ENCODE assay signal across 8 cellular contexts in the genomic region with DNA sequence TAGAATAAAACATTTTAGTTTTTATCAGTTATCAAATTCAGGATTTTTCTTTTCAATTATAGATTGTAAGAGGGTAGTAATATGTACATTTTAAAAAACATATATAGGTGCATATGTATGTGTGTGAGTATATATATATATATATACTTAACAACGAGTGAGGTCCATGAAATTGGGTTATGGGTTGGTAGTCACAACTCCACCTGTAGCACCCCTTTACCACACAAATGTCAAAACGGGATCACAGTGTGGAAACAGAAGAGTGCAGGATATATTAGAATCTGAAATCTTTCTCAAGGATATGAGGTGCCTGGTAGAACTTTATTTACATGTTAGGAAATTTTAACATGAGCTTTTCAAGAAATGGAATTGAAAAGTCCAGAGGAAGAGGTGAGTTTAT. TPM values are rescaled to one million over a fixed set of nuclear protein-coding genes. Genes with fewer than 3 reads are reported as not detected.
A peak's percentile ranks its signal among the peaks of the same experiment; 100 is the strongest.
DNase-seq lines count a peak whose midpoint lies in the region; ATAC-seq, FAIRE-seq and TF ChIP-seq lines count a peak whose summit lies in the region.

No MANE protein-coding gene starts in this region.

- DNase-seq in stimulated activated naive CD8-positive, alpha-beta T cell treated with anti-CD3 and anti-CD28 coated beads, Interleukin-15, Interleukin-2, amounts not matched to agents 100 U/mL and 50 U/mL, for 24 hours, result no peak
- DNase-seq in T-cell, result no peak
- DNase-seq in kidney, result no peak
- DNase-seq in aorta, result no peak
- DNase-seq in MG63, result no peak
- no peak for DNase-seq in Peyer's patch
- DNase-seq in HK-2 (ENCODE audit: unreplicated experiment), result no peak

- peak overlapping the region in 1 of 2 donors; percentile 41 for H3K9ac ChIP-seq in kidney (ENCODE audit: low read length in 2 of 2)

- no peaks in the 10 kb centered on the region for H3K36me3 ChIP-seq in kidney (ENCODE audit: control insufficient read depth in 1 of 2, insufficient read depth in 2 of 2, low read length in 2 of 2)
- no peaks in the 10 kb centered on the region for H3K36me3 ChIP-seq in aorta (ENCODE audit: control insufficient read depth in 1 of 2, insufficient read depth in 2 of 2, low read length in 1 of 2)
- H3K36me3 ChIP-seq in MG63, result no peaks in the 10 kb centered on the region
- H3K36me3 ChIP-seq in Peyer's patch, result no peaks in the 10 kb centered on the region

- TF ChIP-seq CTCF in kidney (IDR thresholded peaks at IDR 0.05; ENCODE audit: borderline replicate concordance, extremely low read depth, insufficient read depth) (no peak), Peyer's patch (IDR thresholded peaks at IDR 0.05) (no peak)

- peak overlapping the region; percentile 33 to 87 for H3K4me3 ChIP-seq in kidney (ENCODE audit: low read length in 2 of 2)
- H3K4me3 ChIP-seq in aorta (ENCODE audit: low read length in 2 of 2), result peak overlapping the region; percentile 29 to 73
- H3K4me3 ChIP-seq in MG63, result no peak overlapping the region
- no peak overlapping the region for H3K4me3 ChIP-seq in Peyer's patch

- FAIRE-seq in kidney (lab: Jason Lieb, UNC), result no peak

- H3K27ac ChIP-seq in kidney (ENCODE audit: low read depth in 2 of 2, low read length in 2 of 2), result no peak overlapping the region
- no peak overlapping the region for H3K27ac ChIP-seq in aorta (ENCODE audit: low read depth in 1 of 2, low read length in 2 of 2)
- H3K27ac ChIP-seq in Peyer's patch, result no peak overlapping the region

- no peaks in the 10 kb centered on the region for H3K27me3 ChIP-seq in aorta (ENCODE audit: control insufficient read depth in 1 of 2, insufficient read depth in 2 of 2, low read length in 1 of 2)
- no peaks in the 10 kb centered on the region for H3K27me3 ChIP-seq in MG63
- no peaks in the 10 kb centered on the region for H3K27me3 ChIP-seq in Peyer's patch

- no peak overlapping the region for H3K27ac Mint-ChIP-seq in stimulated activated naive CD8-positive, alpha-beta T cell treated with anti-CD3 and anti-CD28 coated beads, Interleukin-15, Interleukin-2, amounts not matched to agents 100 ng/mL and 50 ng/mL, for 24 hours
- peak overlapping the region in 1 of 2 donors; percentile 14 for H3K27ac Mint-ChIP-seq in T-cell

- TF ChIP-seq POLR2A in Peyer's patch (IDR thresholded peaks at IDR 0.05), result no peak

- no peak for ATAC-seq in stimulated activated naive CD8-positive, alpha-beta T cell treated with anti-CD3 and anti-CD28 coated beads, Interleukin-15, Interleukin-2, amounts not matched to agents 100 U/mL and 50 U/mL, for 24 hours
- ATAC-seq in T-cell (replicated peaks in 1 of 4), result no peak
- no peak for ATAC-seq in aorta (ENCODE audit: low FRiP score)

- peak overlapping the region; percentile 1 for H3K4me3 Mint-ChIP-seq in stimulated activated naive CD8-positive, alpha-beta T cell treated with anti-CD3 and anti-CD28 coated beads, Interleukin-15, Interleukin-2, amounts not matched to agents 100 ng/mL and 50 ng/mL, for 24 hours
- peak overlapping the region; percentile 47 to 67 (median 50) for H3K4me3 Mint-ChIP-seq in T-cell

- peaks cover 0 to 4% of the 10 kb centered on the region in 2 donors for H3K4me1 ChIP-seq in kidney (ENCODE audit: control insufficient read depth in 1 of 2, insufficient read depth in 1 of 2, low read depth in 1 of 2, low read length in 2 of 2)
- H3K4me1 ChIP-seq in aorta (ENCODE audit: control insufficient read depth in 1 of 2, insufficient read depth in 2 of 2, low read length in 2 of 2), result no peaks in the 10 kb centered on the region
- peaks cover 0 to 31% (median 8%) of the 10 kb centered on the region in 4 donors for H3K4me1 ChIP-seq in Peyer's patch

- H3K36me3 Mint-ChIP-seq in stimulated activated naive CD8-positive, alpha-beta T cell treated with anti-CD3 and anti-CD28 coated beads, Interleukin-15, Interleukin-2, amounts not matched to agents 100 ng/mL and 50 ng/mL, for 24 hours (ENCODE audit: low read depth), result no peaks in the 10 kb centered on the region
- H3K36me3 Mint-ChIP-seq in T-cell, result no peaks in the 10 kb centered on the region

- H3K9me3 ChIP-seq in kidney (ENCODE audit: control insufficient read depth in 1 of 2, low read length in 2 of 2) (no peaks in the 10 kb centered on the region), aorta (ENCODE audit: control insufficient read depth, low read length) (no peaks in the 10 kb centered on the region), MG63 (no peaks in the 10 kb centered on the region), Peyer's patch (no peaks in the 10 kb centered on the region)

- intact Hi-C loops in kidney (cut with DNase I), result no loop called here
- intact Hi-C loops in aorta (cut with DNase I), result loop anchor here in 1 of 2 donors (10.0 kb wide), 1 partner anchor 170 kb away; a partner anchor contains a TSS

- CTCF ChIA-PET in T-cell (lab: Charles Lee), result no interaction called here

- no peaks in the 10 kb centered on the region for H3K27me3 Mint-ChIP-seq in stimulated activated naive CD8-positive, alpha-beta T cell treated with anti-CD3 and anti-CD28 coated beads, Interleukin-15, Interleukin-2, amounts not matched to agents 100 ng/mL and 50 ng/mL, for 24 hours
- H3K27me3 Mint-ChIP-seq in T-cell, result no peaks in the 10 kb centered on the region

- peaks cover 4% of the 10 kb centered on the region for H3K9me3 Mint-ChIP-seq in stimulated activated naive CD8-positive, alpha-beta T cell treated with anti-CD3 and anti-CD28 coated beads, Interleukin-15, Interleukin-2, amounts not matched to agents 100 ng/mL and 50 ng/mL, for 24 hours
- peaks cover 0 to 6% (median 0%) of the 10 kb centered on the region in 3 donors for H3K9me3 Mint-ChIP-seq in T-cell

- 0 to 1% methylated on average over 2 of the region's 2 CpGs for WGBS in aorta, 2 donors

- peaks cover 40% of the 10 kb centered on the region for H3K4me1 Mint-ChIP-seq in stimulated activated naive CD8-positive, alpha-beta T cell treated with anti-CD3 and anti-CD28 coated beads, Interleukin-15, Interleukin-2, amounts not matched to agents 100 ng/mL and 50 ng/mL, for 24 hours (ENCODE audit: low read depth)
- H3K4me1 Mint-ChIP-seq in T-cell, result peaks cover 37 to 40% (median 38%) of the 10 kb centered on the region in 3 donors

- POLR2A ChIA-PET in T-cell (lab: Charles Lee), result interaction anchor here (0.5 to 0.7 kb wide), 2 partner anchors 33 to 168 kb away, joined by 3 to 7 read pairs; no protein-coding TSS in a partner anchor

RNA-seq across cellular contexts. Expression of a gene that starts 31.3 kb away (rescaled TPM):
- total RNA-seq in T-cell, result 10 to 100 TPM; 24.8 to 28.3 (median 25.5) TPM
- 65.6 TPM for total RNA-seq in kidney
- polyA plus RNA-seq in kidney (ENCODE audit: insufficient read depth, low read depth, low replicate concordance), result 63.2 TPM
- 10 to 100 TPM; 25.2 to 26.7 TPM for total RNA-seq in aorta
- 10 to 100 TPM; 13.5 to 14.3 TPM for polyA plus RNA-seq in aorta
- 6.3 and 8.6 TPM in 2 replicates for total RNA-seq in MG63 (2014; rRNA removed; shearing (Covaris generic); ENCODE audit: low replicate concordance)
- 100 to 1,000 TPM in 3 of 4 donors, 10 to 100 TPM in 1; 44.6 to 143 (median 128) TPM for total RNA-seq in Peyer's patch

Comparison
In these comparisons a context has a peak if more than half of its experiments do, and no peak if none do; other contexts are left out.
1. H3K4me3 ChIP-seq: peak in kidney (2 of 2) and aorta (2 of 2); none in MG63 (single experiment) and Peyer's patch (0 of 4).